1 cellular context compared by ENCODE assay signal in genomic region chr6:25248100-25248499, GRCh38.
TF ChIP-seq lines count a peak whose summit lies in the region.

No MANE protein-coding gene starts in this region.

TF ChIP-seq in HepG2, 621 proteins besides CTCF, POLR2A, EP300 and RAD21 (continued from another document):
- TF ChIP-seq ATF2 (CRISPR knock-in tag; IDR thresholded peaks at IDR 0.05) (no peak), ZNF34 (CRISPR knock-in tag; IDR thresholded peaks at IDR 0.05; ENCODE audit: borderline replicate concordance) (no peak), NFE2L1 (CRISPR knock-in tag; IDR thresholded peaks at IDR 0.05; ENCODE audit: borderline replicate concordance) (no peak), KDM5A (IDR thresholded peaks at IDR 0.05; ENCODE audit: borderline replicate concordance, low read length) (no peak), FOXJ3 (CRISPR knock-in tag; IDR thresholded peaks at IDR 0.05; ENCODE audit: borderline replicate concordance) (no peak), ZNF329 (CRISPR knock-in tag; IDR thresholded peaks at IDR 0.05; ENCODE audit: low read depth) (no peak), ZNF24 (IDR thresholded peaks at IDR 0.05) (no peak), MTF2 (CRISPR knock-in tag; IDR thresholded peaks at IDR 0.05; ENCODE audit: borderline replicate concordance) (no peak), NCOA2 (CRISPR knock-in tag; IDR thresholded peaks at IDR 0.05) (no peak), ZFP91 (CRISPR knock-in tag; IDR thresholded peaks at IDR 0.05; ENCODE audit: borderline replicate concordance) (no peak), ZFP82 (CRISPR knock-in tag; IDR thresholded peaks at IDR 0.05; ENCODE audit: borderline replicate concordance) (no peak), ZGPAT (CRISPR knock-in tag; IDR thresholded peaks at IDR 0.05) (no peak), TERF1 (CRISPR knock-in tag; IDR thresholded peaks at IDR 0.05) (no peak), ZZZ3 (CRISPR knock-in tag; IDR thresholded peaks at IDR 0.05; ENCODE audit: borderline replicate concordance) (no peak)
